ENCODE assay signal across 9 cellular contexts in genomic region chr15:82832601-82833209, GRCh38. TPM values are rescaled to one million over a fixed set of nuclear protein-coding genes. Genes with fewer than 3 reads are reported as not detected.
DNase-seq lines count a peak whose midpoint lies in the region; ATAC-seq, FAIRE-seq and TF ChIP-seq lines count a peak whose summit lies in the region.
"Had no signal": no experiment of that assay in that cellular context is flagged by ENCODE, and none has a peak within 500 bp of the region (broad histone marks: within the 10 kb centered on the region; RNA-seq: fewer than 3 reads in every experiment).

No MANE protein-coding gene starts in this region.

- CTCF ChIA-PET in MCF 10A (lab: Yijun Ruan, JAX) = interaction anchor here (0.7 to 1.8 kb wide), 8 partner anchors 8 to 302 kb away, joined by 3 to 5 read pairs (median 4); partner anchors contain the start of gene RAMAC

- peak; percentile 86 for ATAC-seq in HG02943 (IDR thresholded peaks at IDR 0.05; ENCODE audit: low read depth, unreplicated experiment)

- peak overlapping the region; percentile 75 for H3K27ac Mint-ChIP-seq in MCF 10A (ENCODE audit: low read depth, unreplicated experiment)

- H3K27me3 Mint-ChIP-seq in MCF 10A (ENCODE audit: insufficient read depth, unreplicated experiment) = no peaks in the 10 kb centered on the region

- no peaks in the 10 kb centered on the region for H3K9me3 ChIP-seq in breast epithelium

- TF ChIP-seq POLR2A in breast epithelium (IDR thresholded peaks at IDR 0.05) = no peak

- H3K9me3 Mint-ChIP-seq in MCF 10A (ENCODE audit: unreplicated experiment) = no peaks in the 10 kb centered on the region

- H3K27me3 ChIP-seq in breast epithelium (no peaks in the 10 kb centered on the region), bronchial epithelial cell (ENCODE audit: control insufficient read depth, insufficient read depth, low read length) (no peaks in the 10 kb centered on the region)

- POLR2A ChIA-PET in MCF 10A (lab: Yijun Ruan, JAX) = interaction anchor here (0.6 to 2.4 kb wide), 13 partner anchors 15 to 295 kb away, joined by 3 to 15 read pairs (median 5); partner anchors contain the start of genes RAMAC and RPS17

- no TSS peak for BruUV-seq in MCF 10A (replicated peaks; lab: Mats Ljungman, UMichigan)

- no peak overlapping the region for H3K27ac ChIP-seq in breast epithelium

- intact Hi-C loops in MCF 10A (cut with micrococcal nuclease) (loop anchor here (1.0 kb wide), 1 partner anchor 152 kb away; no protein-coding TSS in a partner anchor), breast epithelium (cut with DNase I; ENCODE audit: low total_unique reads) (no loop called here)

- peaks cover 16% of the 10 kb centered on the region for H3K4me1 Mint-ChIP-seq in MCF 10A (ENCODE audit: insufficient read depth, unreplicated experiment)

- peaks cover 79% of the 10 kb centered on the region for H3K36me3 Mint-ChIP-seq in MCF 10A (ENCODE audit: insufficient read depth, unreplicated experiment)

- no peak overlapping the region for H3K4me3 Mint-ChIP-seq in MCF 10A (ENCODE audit: unreplicated experiment)

- H3K4me3 ChIP-seq in breast epithelium = no peak overlapping the region
- no peak overlapping the region for H3K4me3 ChIP-seq in bronchial epithelial cell (ENCODE audit: low read depth, low read length)

- DNase-seq in MCF 10A (ENCODE audit: unreplicated experiment) (peak; percentile 76), breast epithelium (ENCODE audit: low spot score in 2 of 2) (no peak), RCC 7860 (ENCODE audit: low spot score) (peak; percentile 98), bronchial epithelial cell (ENCODE audit: low read depth) (peak; percentile 96), putamen (ENCODE audit: low spot score) (peak; percentile 74), NCI-H146 treated with DMSO at 0.1 percent for 48 hours (lab: John Stamatoyannopoulos, UW; ENCODE audit: unreplicated experiment) (no peak), NCI-H1092 (lab: John Stamatoyannopoulos, UW) (no peak)

- peak; percentile 99 for FAIRE-seq in RCC 7860 (lab: Jason Lieb, UNC)
- FAIRE-seq in bronchial epithelial cell (lab: Jason Lieb, UNC) = no peak
- FAIRE-seq: endometrium had no signal

- TF ChIP-seq CTCF in MCF 10A (IDR thresholded peaks at IDR 0.05; ENCODE audit: unreplicated experiment) (no peak), breast epithelium (IDR thresholded peaks at IDR 0.05) (no peak), bronchial epithelial cell (IDR thresholded peaks at IDR 0.05; ENCODE audit: insufficient read depth, low read length, severe bottlenecking) (no peak)

- peaks cover 5% of the 10 kb centered on the region for H3K36me3 ChIP-seq in breast epithelium
- H3K36me3 ChIP-seq in bronchial epithelial cell (ENCODE audit: control insufficient read depth, insufficient read depth, low read length) = peaks cover 30% of the 10 kb centered on the region

- H3K4me1 ChIP-seq in breast epithelium = no peaks in the 10 kb centered on the region

RNA-seq across cellular contexts. Expression of gene WHAMM, which starts 23.3 kb away (rescaled TPM):
- total RNA-seq in MCF 10A (2022) (8.2 and 10.1 TPM in 2 replicates), breast epithelium (10 to 100 TPM; 10.8 to 12.9 (median 11.0) TPM), bronchial epithelial cell (3.2 and 4.0 TPM in 2 replicates)

RNA-seq across cellular contexts. Expression of gene FSD2, which starts 26.8 kb away (rescaled TPM):
- total RNA-seq in MCF 10A (2022) (not detected in 2 replicates), breast epithelium (1 to 10 TPM in 1 of 3 donors, under 1 TPM in 1, not detected in 1; under 0.01 to 1.6 TPM), bronchial epithelial cell (not detected in 2 replicates)

Comparison
In these comparisons a context has a peak if more than half of its experiments do, and no peak if none do; other contexts are left out.
1. DNase-seq: peak in MCF 10A (single experiment), RCC 7860 (single experiment), bronchial epithelial cell (single experiment) and putamen (single experiment); none in breast epithelium (0 of 2), NCI-H146 treated with DMSO at 0.1 percent for 48 hours (single experiment) and NCI-H1092 (single experiment).